In genomic region chr11:65417221-65417701, GRCh38 we compare ENCODE assay signal across 8 cellular contexts. TPM values are rescaled to one million over a fixed set of nuclear protein-coding genes. Genes with fewer than 3 reads are reported as not detected.
DNase-seq lines count a peak whose midpoint lies in the region; ATAC-seq and TF ChIP-seq lines count a peak whose summit lies in the region.

No MANE protein-coding gene starts in this region.

- H3K4me1 ChIP-seq in mucosa of rectum (ENCODE audit: control insufficient read depth in 2 of 2, insufficient read depth in 2 of 2, low read length in 2 of 2) (peaks cover 56 to 60% of the 10 kb centered on the region in 2 donors), aorta (ENCODE audit: control insufficient read depth in 1 of 2, insufficient read depth in 2 of 2, low read length in 2 of 2) (no peaks in the 10 kb centered on the region)

- intact Hi-C loops in aorta (cut with DNase I) = loop anchor here (2.0 to 5.0 kb wide), 5 partner anchors 35 to 94 kb away; partner anchors contain the start of gene SLC25A45 (in 1 of the 2)

- no peak for ATAC-seq in aorta (ENCODE audit: low FRiP score)
- no peak for ATAC-seq in HG03342 (IDR thresholded peaks at IDR 0.05; ENCODE audit: unreplicated experiment)

- 27 to 34% methylated on average over 10 of the region's 10 CpGs for WGBS in aorta, 2 donors

- no peaks in the 10 kb centered on the region for H3K27me3 ChIP-seq in mucosa of rectum (ENCODE audit: control insufficient read depth in 2 of 2, insufficient read depth in 2 of 2, low read length in 2 of 2)
- H3K27me3 ChIP-seq in aorta (ENCODE audit: control insufficient read depth in 1 of 2, insufficient read depth in 2 of 2, low read length in 1 of 2) = no peaks in the 10 kb centered on the region

- no peak for TF ChIP-seq CTCF in GM12864 (IDR thresholded peaks at IDR 0.05; ENCODE audit: low read depth, low read length, missing control alignments)
- no peak for TF ChIP-seq CTCF in RWPE1 (conservative IDR thresholded peaks at IDR 0.05; ENCODE audit: low read depth)

- CTCF ChIA-PET in RWPE1 (lab: Yijun Ruan, JAX) = interaction anchor here (0.6 to 2.6 kb wide), 10 partner anchors 13 to 189 kb away, joined by 3 to 19 read pairs (median 4); partner anchors contain the start of genes MALAT1 and SLC25A45

- peak overlapping the region; percentile 96 to 100 for H3K9ac ChIP-seq in mucosa of rectum (ENCODE audit: low read depth in 1 of 2, low read length in 2 of 2)

- DNase-seq in GM12864 (ENCODE audit: low read depth) (no peak), RWPE1 (ENCODE audit: low spot score) (no peak), aorta (peak; percentile 73 to 83), glomerular visceral epithelial cell (ENCODE audit: extremely low spot score) (no peak), D341Med (ENCODE audit: low spot score) (no peak)

- POLR2A ChIA-PET in RWPE1 (lab: Yijun Ruan, JAX; ENCODE audit: low non-redundant PET) = interaction anchor here (0.6 kb wide), 1 partner anchor 75 kb away, joined by 3 read pairs; no protein-coding TSS in a partner anchor

- H3K27ac ChIP-seq in RWPE1 (peak overlapping the region; percentile 100), cingulate gyrus (ENCODE audit: low read depth, low read length) (peak overlapping the region; percentile 100), mucosa of rectum (ENCODE audit: low read depth in 2 of 2, low read length in 2 of 2) (peak overlapping the region; percentile 100), aorta (ENCODE audit: low read depth in 1 of 2, low read length in 2 of 2) (peak overlapping the region; percentile 97)

- H3K4me3 ChIP-seq in GM12864 (ENCODE audit: low read depth, low read length) (peak overlapping the region; percentile 97), mucosa of rectum (ENCODE audit: low read length in 2 of 2) (peak overlapping the region; percentile 18 to 63), aorta (ENCODE audit: low read length in 2 of 2) (no peak overlapping the region)

- H3K36me3 ChIP-seq in mucosa of rectum (ENCODE audit: control insufficient read depth in 2 of 2, insufficient read depth in 2 of 2, low read length in 2 of 2) = peaks cover 0 to 9% of the 10 kb centered on the region in 2 donors
- H3K36me3 ChIP-seq in aorta (ENCODE audit: control insufficient read depth in 1 of 2, insufficient read depth in 2 of 2, low read length in 1 of 2) = peaks cover 0 to 2% of the 10 kb centered on the region in 2 donors

- no peaks in the 10 kb centered on the region for H3K9me3 ChIP-seq in mucosa of rectum (ENCODE audit: control insufficient read depth in 2 of 2, low read length in 2 of 2)
- H3K9me3 ChIP-seq in aorta (ENCODE audit: control insufficient read depth, low read length) = no peaks in the 10 kb centered on the region

RNA-seq across cellular contexts. Expression of gene NEAT1, which starts 5.3 kb away (rescaled TPM):
- 1,000 to 10,000 TPM; 1,566 to 1,734 TPM for total RNA-seq in aorta
- polyA plus RNA-seq in aorta = 1,000 to 10,000 TPM in 1 of 2 donors, 100 to 1,000 TPM in 1; 239 to 1,307 TPM

RNA-seq across cellular contexts. Expression of gene FRMD8, which starts 30.8 kb away (rescaled TPM):
- 10 to 100 TPM; 27.8 to 39.5 TPM for total RNA-seq in aorta
- polyA plus RNA-seq in aorta = 10 to 100 TPM; 16.8 to 19.2 TPM

RNA-seq across cellular contexts. Expression of gene SLC25A45, which starts 34.8 kb away (rescaled TPM):
- 10 to 100 TPM in 1 of 2 donors, 1 to 10 TPM in 1; 9.1 to 16.0 TPM for total RNA-seq in aorta
- 10 to 100 TPM in 1 of 2 donors, 1 to 10 TPM in 1; 5.6 to 10.7 TPM for polyA plus RNA-seq in aorta

Comparison
In these comparisons a context has a peak if more than half of its experiments do, and no peak if none do; other contexts are left out.
1. DNase-seq: peak in aorta (2 of 2); none in GM12864 (single experiment), RWPE1 (single experiment), glomerular visceral epithelial cell (single experiment) and D341Med (single experiment).
2. H3K4me3 ChIP-seq: peak in GM12864 (single experiment) and mucosa of rectum (2 of 2); none in aorta (0 of 2).
3. Peak in every context shown above with its lines, with median percentiles within 50 percentile points of each other: H3K27ac ChIP-seq.